Comparison of ENCODE assay signal across 1 cellular context in genomic region chr12:52992699-52993557, GRCh38.
TF ChIP-seq lines count a peak whose summit lies in the region.

No MANE protein-coding gene starts in this region.

TF ChIP-seq in SK-N-SH treated with all-trans-retinoic acid at 6 μM for 48 hours, 23 proteins besides CTCF, POLR2A, EP300 and RAD21 (continued from another document):
- TF ChIP-seq TSHZ2 (CRISPR knock-in tag; IDR thresholded peaks at IDR 0.05) (no peak), TOX (CRISPR knock-in tag; IDR thresholded peaks at IDR 0.05; ENCODE audit: borderline replicate concordance) (no peak), ZNF565 (CRISPR knock-in tag; conservative IDR thresholded peaks at IDR 0.05; ENCODE audit: low read depth) (no peak), ZFP3 (CRISPR knock-in tag; IDR thresholded peaks at IDR 0.05) (no peak), GLIS3 (CRISPR knock-in tag; IDR thresholded peaks at IDR 0.05) (no peak), TCF4 (CRISPR knock-in tag; IDR thresholded peaks at IDR 0.05; ENCODE audit: borderline replicate concordance) (no peak), ZC3H10 (CRISPR knock-in tag; IDR thresholded peaks at IDR 0.05) (no peak), ZFP30 (CRISPR knock-in tag; IDR thresholded peaks at IDR 0.05) (no peak), ZNF8 (CRISPR knock-in tag; IDR thresholded peaks at IDR 0.05) (no peak), OSR1 (CRISPR knock-in tag; IDR thresholded peaks at IDR 0.05) (no peak), CSDC2 (CRISPR knock-in tag; IDR thresholded peaks at IDR 0.05) (no peak)
- TF ChIP-seq, protein P1, sequence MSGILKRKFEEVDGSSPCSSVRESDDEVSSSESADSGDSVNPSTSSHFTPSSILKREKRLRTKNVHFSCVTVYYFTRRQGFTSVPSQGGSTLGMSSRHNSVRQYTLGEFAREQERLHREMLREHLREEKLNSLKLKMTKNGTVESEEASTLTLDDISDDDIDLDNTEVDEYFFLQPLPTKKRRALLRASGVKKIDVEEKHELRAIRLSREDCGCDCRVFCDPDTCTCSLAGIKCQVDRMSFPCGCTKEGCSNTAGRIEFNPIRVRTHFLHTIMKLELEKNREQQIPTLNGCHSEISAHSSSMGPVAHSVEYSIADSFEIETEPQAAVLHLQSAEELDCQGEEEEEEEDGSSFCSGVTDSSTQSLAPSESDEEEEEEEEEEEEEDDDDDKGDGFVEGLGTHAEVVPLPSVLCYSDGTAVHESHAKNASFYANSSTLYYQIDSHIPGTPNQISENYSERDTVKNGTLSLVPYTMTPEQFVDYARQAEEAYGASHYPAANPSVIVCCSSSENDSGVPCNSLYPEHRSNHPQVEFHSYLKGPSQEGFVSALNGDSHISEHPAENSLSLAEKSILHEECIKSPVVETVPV (CRISPR knock-in tag; IDR thresholded peaks at IDR 0.05): no peak
- TF ChIP-seq, protein P2, sequence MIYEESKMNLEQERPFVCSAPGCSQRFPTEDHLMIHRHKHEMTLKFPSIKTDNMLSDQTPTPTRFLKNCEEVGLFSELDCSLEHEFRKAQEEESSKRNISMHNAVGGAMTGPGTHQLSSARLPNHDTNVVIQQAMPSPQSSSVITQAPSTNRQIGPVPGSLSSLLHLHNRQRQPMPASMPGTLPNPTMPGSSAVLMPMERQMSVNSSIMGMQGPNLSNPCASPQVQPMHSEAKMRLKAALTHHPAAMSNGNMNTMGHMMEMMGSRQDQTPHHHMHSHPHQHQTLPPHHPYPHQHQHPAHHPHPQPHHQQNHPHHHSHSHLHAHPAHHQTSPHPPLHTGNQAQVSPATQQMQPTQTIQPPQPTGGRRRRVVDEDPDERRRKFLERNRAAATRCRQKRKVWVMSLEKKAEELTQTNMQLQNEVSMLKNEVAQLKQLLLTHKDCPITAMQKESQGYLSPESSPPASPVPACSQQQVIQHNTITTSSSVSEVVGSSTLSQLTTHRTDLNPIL (CRISPR knock-in tag; IDR thresholded peaks at IDR 0.05; ENCODE audit: low read depth): no peak
- TF ChIP-seq, protein P3, sequence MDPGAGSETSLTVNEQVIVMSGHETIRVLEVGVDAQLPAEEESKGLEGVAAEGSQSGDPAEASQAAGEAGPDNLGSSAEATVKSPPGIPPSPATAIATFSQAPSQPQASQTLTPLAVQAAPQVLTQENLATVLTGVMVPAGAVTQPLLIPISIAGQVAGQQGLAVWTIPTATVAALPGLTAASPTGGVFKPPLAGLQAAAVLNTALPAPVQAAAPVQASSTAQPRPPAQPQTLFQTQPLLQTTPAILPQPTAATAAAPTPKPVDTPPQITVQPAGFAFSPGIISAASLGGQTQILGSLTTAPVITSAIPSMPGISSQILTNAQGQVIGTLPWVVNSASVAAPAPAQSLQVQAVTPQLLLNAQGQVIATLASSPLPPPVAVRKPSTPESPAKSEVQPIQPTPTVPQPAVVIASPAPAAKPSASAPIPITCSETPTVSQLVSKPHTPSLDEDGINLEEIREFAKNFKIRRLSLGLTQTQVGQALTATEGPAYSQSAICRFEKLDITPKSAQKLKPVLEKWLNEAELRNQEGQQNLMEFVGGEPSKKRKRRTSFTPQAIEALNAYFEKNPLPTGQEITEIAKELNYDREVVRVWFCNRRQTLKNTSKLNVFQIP (CRISPR knock-in tag; IDR thresholded peaks at IDR 0.05; ENCODE audit: borderline replicate concordance, low read depth): no peak
- TF ChIP-seq, protein P4, sequence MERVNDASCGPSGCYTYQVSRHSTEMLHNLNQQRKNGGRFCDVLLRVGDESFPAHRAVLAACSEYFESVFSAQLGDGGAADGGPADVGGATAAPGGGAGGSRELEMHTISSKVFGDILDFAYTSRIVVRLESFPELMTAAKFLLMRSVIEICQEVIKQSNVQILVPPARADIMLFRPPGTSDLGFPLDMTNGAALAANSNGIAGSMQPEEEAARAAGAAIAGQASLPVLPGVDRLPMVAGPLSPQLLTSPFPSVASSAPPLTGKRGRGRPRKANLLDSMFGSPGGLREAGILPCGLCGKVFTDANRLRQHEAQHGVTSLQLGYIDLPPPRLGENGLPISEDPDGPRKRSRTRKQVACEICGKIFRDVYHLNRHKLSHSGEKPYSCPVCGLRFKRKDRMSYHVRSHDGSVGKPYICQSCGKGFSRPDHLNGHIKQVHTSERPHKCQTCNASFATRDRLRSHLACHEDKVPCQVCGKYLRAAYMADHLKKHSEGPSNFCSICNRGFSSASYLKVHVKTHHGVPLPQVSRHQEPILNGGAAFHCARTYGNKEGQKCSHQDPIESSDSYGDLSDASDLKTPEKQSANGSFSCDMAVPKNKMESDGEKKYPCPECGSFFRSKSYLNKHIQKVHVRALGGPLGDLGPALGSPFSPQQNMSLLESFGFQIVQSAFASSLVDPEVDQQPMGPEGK (CRISPR knock-in tag; IDR thresholded peaks at IDR 0.05; ENCODE audit: borderline replicate concordance): no peak
TF ChIP-seq in SK-N-SH treated with all-trans-retinoic acid at 6 μM for 48 hours: peak in this region for 0.
